ENCODE assay signal across 8 cellular contexts in the genomic region with DNA sequence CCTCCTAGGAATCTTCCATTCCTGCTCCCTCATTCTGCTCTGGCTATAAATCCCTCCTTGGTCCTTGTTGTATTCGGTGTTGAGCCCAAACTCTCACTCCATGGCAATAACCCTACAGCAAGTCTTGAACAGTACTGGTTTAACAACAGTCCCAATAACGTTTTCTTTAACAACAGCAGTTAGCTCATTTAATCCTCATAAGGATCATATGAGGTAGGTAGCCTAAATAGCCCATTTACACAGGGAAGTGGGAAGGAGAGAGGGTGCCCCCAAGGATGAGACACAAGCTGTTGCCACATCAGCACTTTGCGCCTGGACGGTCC. TPM values are rescaled to one million over a fixed set of nuclear protein-coding genes. Genes with fewer than 3 reads are reported as not detected.
DNase-seq lines count a peak whose midpoint lies in the region; ATAC-seq and TF ChIP-seq lines count a peak whose summit lies in the region.

No MANE protein-coding gene starts in this region.

- intact Hi-C loops in breast epithelium (cut with DNase I; ENCODE audit: low total_unique reads) = no loop called here

- H3K27ac ChIP-seq in breast epithelium = peak overlapping the region; percentile 93 to 99

- H3K27me3 ChIP-seq in BE2C (no peaks in the 10 kb centered on the region), breast epithelium (no peaks in the 10 kb centered on the region)

- TF ChIP-seq POLR2A in breast epithelium (IDR thresholded peaks at IDR 0.05) = no peak

- peaks cover 25 to 64% (median 61%) of the 10 kb centered on the region in 3 donors for H3K4me1 Mint-ChIP-seq in naive B cell

- H3K9me3 ChIP-seq in BE2C (no peaks in the 10 kb centered on the region), breast epithelium (no peaks in the 10 kb centered on the region)

- H3K27ac Mint-ChIP-seq in naive B cell = peak overlapping the region in 5 of 6 donors; percentile 77 to 97 (median 90)

- H3K27me3 Mint-ChIP-seq in naive B cell = no peaks in the 10 kb centered on the region

- ATAC-seq in HG03175 (IDR thresholded peaks at IDR 0.05; ENCODE audit: unreplicated experiment) = peak; percentile 13
- peak; percentile 1 to 5 for ATAC-seq in naive B cell (ENCODE audit: low read depth in 2 of 2)
- ATAC-seq in HG02610 (IDR thresholded peaks at IDR 0.05; ENCODE audit: unreplicated experiment) = no peak

- H3K4me3 Mint-ChIP-seq in naive B cell = peak overlapping the region; percentile 90 to 99 (median 96)

- H3K36me3 ChIP-seq in BE2C (no peaks in the 10 kb centered on the region), breast epithelium (no peaks in the 10 kb centered on the region)

- peak overlapping the region; percentile 37 for H3K4me3 ChIP-seq in BE2C (ENCODE audit: low read depth, low read length)
- peak overlapping the region; percentile 88 to 96 (median 88) for H3K4me3 ChIP-seq in breast epithelium

- H3K4me1 ChIP-seq in BE2C (no peaks in the 10 kb centered on the region), breast epithelium (peaks cover 6 to 7% of the 10 kb centered on the region in 2 donors)

- TF ChIP-seq CTCF in BE2C (IDR thresholded peaks at IDR 0.05; ENCODE audit: low read depth, low read length) (no peak), breast epithelium (IDR thresholded peaks at IDR 0.05) (no peak)

- no peaks in the 10 kb centered on the region for H3K36me3 Mint-ChIP-seq in naive B cell

- DNase-seq in BE2C = no peak
- no peak for DNase-seq in breast epithelium (ENCODE audit: low spot score in 2 of 2)
- DNase-seq in naive B cell = no peak
- no peak for DNase-seq in NCI-H446 (lab: John Stamatoyannopoulos, UW)
- DNase-seq in AML-193 (lab: John Stamatoyannopoulos, UW) = no peak
- DNase-seq in stimulated activated CD4-positive, alpha-beta T cell treated with anti-CD3 and anti-CD28 coated beads, Interleukin-2, amount 100 ng/mL, for 48 hours = no peak

- no peaks in the 10 kb centered on the region for H3K9me3 Mint-ChIP-seq in naive B cell

RNA-seq across cellular contexts. Expression of gene AGTRAP, which starts 0.4 kb away (rescaled TPM):
- 8.3 TPM for polyA plus RNA-seq in BE2C (2012; ENCODE audit: insufficient read depth, insufficient read length, low read depth)
- 10 to 100 TPM; 61.9 to 74.7 (median 66.4) TPM for total RNA-seq in breast epithelium
- 10 to 100 TPM; 37.7 to 51.6 (median 46.5) TPM for polyA plus RNA-seq in naive B cell (ENCODE audit: low read depth in 6 of 6)

RNA-seq across cellular contexts. Expression of gene C1orf167, which starts 26.5 kb away (rescaled TPM):
- 2.3 TPM for polyA plus RNA-seq in BE2C (2012; ENCODE audit: insufficient read depth, insufficient read length, low read depth)
- 1 to 10 TPM in 1 of 3 donors, not detected in 2; 1.3 TPM for total RNA-seq in breast epithelium
- polyA plus RNA-seq in naive B cell (ENCODE audit: low read depth in 6 of 6) = 1 to 10 TPM in 1 of 6 donors, not detected in 5; 2.9 TPM

RNA-seq across cellular contexts. Expression of gene DRAXIN, which starts 44.0 kb away (rescaled TPM):
- 0.09 TPM for polyA plus RNA-seq in BE2C (2012; ENCODE audit: insufficient read depth, insufficient read length, low read depth)
- under 1 TPM; under 0.01 to 0.15 (median under 0.01) TPM for total RNA-seq in breast epithelium
- under 1 TPM in 5 of 6 donors, not detected in 1; 0.04 to 0.09 (median 0.09) TPM for polyA plus RNA-seq in naive B cell (ENCODE audit: low read depth in 6 of 6)

RNA-seq across cellular contexts. Expression of gene MAD2L2, which starts 54.5 kb away (rescaled TPM):
- 84.5 TPM for polyA plus RNA-seq in BE2C (2012; ENCODE audit: insufficient read depth, insufficient read length, low read depth)
- 10 to 100 TPM; 31.8 to 58.7 (median 47.7) TPM for total RNA-seq in breast epithelium
- polyA plus RNA-seq in naive B cell (ENCODE audit: low read depth in 6 of 6) = 10 to 100 TPM; 43.6 to 75.4 (median 56.2) TPM
